In the genomic region with DNA sequence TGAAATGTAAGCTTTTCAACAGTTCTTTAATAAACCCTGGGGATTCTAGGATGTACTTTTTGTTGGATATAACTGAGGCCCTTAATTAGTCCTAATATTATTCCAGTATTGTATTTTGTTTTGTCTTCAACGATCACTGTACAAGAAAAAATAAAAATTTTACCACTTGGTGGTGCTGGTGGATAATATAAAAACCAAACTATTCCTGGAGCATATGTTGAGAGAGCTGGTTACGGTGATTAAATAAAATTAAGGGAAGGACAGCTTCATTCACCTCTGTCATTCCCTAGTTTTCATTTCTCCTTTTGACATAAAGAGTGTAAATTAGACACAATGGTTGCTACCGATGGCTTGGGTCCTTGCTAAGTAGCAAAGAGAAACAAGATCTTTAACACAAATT, we compare ENCODE assay signal across 9 cellular contexts.
DNase-seq lines count a peak whose midpoint lies in the region; ATAC-seq and TF ChIP-seq lines count a peak whose summit lies in the region.
"Had no signal": no experiment of that assay in that cellular context is flagged by ENCODE, and none has a peak within 500 bp of the region (broad histone marks: within the 10 kb centered on the region; RNA-seq: fewer than 3 reads in every experiment).

No MANE protein-coding gene starts in this region.

- no TSS peak for BruUV-seq in Panc1 (replicated peaks; lab: Mats Ljungman, UMichigan)

- POLR2A ChIA-PET in Panc1 (lab: Charles Lee) = no interaction called here

- H3K4me1 ChIP-seq in BE2C = 0 out of 2 replicates have a peak, but pooled peaks cover 5% of the 10 kb centered on the region
- H3K4me1 ChIP-seq in Panc1 (ENCODE audit: control insufficient read depth, insufficient read depth, low read length) = no peaks in the 10 kb centered on the region
- H3K4me1 ChIP-seq in esophagus squamous epithelium = no peaks in the 10 kb centered on the region

- CTCF ChIA-PET in Panc1 (lab: Charles Lee) = no interaction called here

- TF ChIP-seq POLR2A in esophagus squamous epithelium (IDR thresholded peaks at IDR 0.05) = no peak

- ATAC-seq in Panc1 (no peak), HG03457 (IDR thresholded peaks at IDR 0.05; ENCODE audit: unreplicated experiment) (no peak), natural killer cell (no peak), HG02571 (IDR thresholded peaks at IDR 0.05; ENCODE audit: unreplicated experiment) (no peak)

- H3K27ac ChIP-seq in Panc1 (ENCODE audit: low read length) = no peak overlapping the region
- H3K27ac ChIP-seq in esophagus squamous epithelium = no peak overlapping the region

- H3K27me3 Mint-ChIP-seq in natural killer cell (ENCODE audit: low read depth in 2 of 2) = no peaks in the 10 kb centered on the region
- H3K27me3 Mint-ChIP-seq: dendritic cell treated with granulocyte-macrophage colony-stimulating factor and Interleukin-4, amounts not matched to agents 40 ng/mL and 50 ng/mL, for 4 days had no signal

- H3K27me3 ChIP-seq in BE2C = no peaks in the 10 kb centered on the region
- no peaks in the 10 kb centered on the region for H3K27me3 ChIP-seq in Panc1 (ENCODE audit: control insufficient read depth, insufficient read depth, low read length)
- H3K27me3 ChIP-seq in esophagus squamous epithelium = no peaks in the 10 kb centered on the region

- in situ Hi-C loops in Panc1 (cut with HindIII; ENCODE audit: low pct_unique_long_range_greater_than_20kb, low sequenced_read_pairs) = no loop called here

- DNase-seq in BE2C (no peak), Kasumi-1 (lab: John Stamatoyannopoulos, UW) (peak; percentile 63 to 79), Panc1 (ENCODE audit: low read depth, low spot score) (peak; percentile 8), foreskin melanocyte (peak; percentile 31), esophagus squamous epithelium (lab: John Stamatoyannopoulos, UW) (no peak), natural killer cell (no peak)

- no peaks in the 10 kb centered on the region for H3K36me3 Mint-ChIP-seq in natural killer cell

- no peaks in the 10 kb centered on the region for H3K4me1 Mint-ChIP-seq in natural killer cell

- no peaks in the 10 kb centered on the region for H3K36me3 ChIP-seq in BE2C
- no peaks in the 10 kb centered on the region for H3K36me3 ChIP-seq in Panc1 (ENCODE audit: control insufficient read depth, insufficient read depth, low read length)
- no peaks in the 10 kb centered on the region for H3K36me3 ChIP-seq in esophagus squamous epithelium

- peak; percentile 44 for TF ChIP-seq CTCF in BE2C (IDR thresholded peaks at IDR 0.05; ENCODE audit: low read depth, low read length)
- peak; percentile 26; the same call in 1 of the 2 replicates for TF ChIP-seq CTCF in Panc1 (IDR thresholded peaks at IDR 0.05)
- no peak for TF ChIP-seq CTCF in esophagus squamous epithelium (IDR thresholded peaks at IDR 0.05)
- no peak for TF ChIP-seq CTCF in natural killer cell (IDR thresholded peaks at IDR 0.05)

- 33 to 40% methylated on average over 3 of the region's 3 CpGs for WGBS in esophagus squamous epithelium, 2 donors

- H3K27ac Mint-ChIP-seq in natural killer cell = no peak overlapping the region
- H3K27ac Mint-ChIP-seq: dendritic cell treated with granulocyte-macrophage colony-stimulating factor and Interleukin-4, amounts not matched to agents 40 ng/mL and 50 ng/mL, for 4 days had no signal

- H3K4me3 ChIP-seq in BE2C (ENCODE audit: low read depth, low read length) (peak overlapping the region; percentile 54), Panc1 (ENCODE audit: low read depth in 2 of 2, low read length in 2 of 2) (peak overlapping the region; percentile 9 to 12; a peak in 1 of 4 replicates), esophagus squamous epithelium (no peak overlapping the region)

- H3K4me3 Mint-ChIP-seq in natural killer cell = no peak overlapping the region
- H3K4me3 Mint-ChIP-seq: dendritic cell treated with granulocyte-macrophage colony-stimulating factor and Interleukin-4, amounts not matched to agents 40 ng/mL and 50 ng/mL, for 4 days had no signal

- no peaks in the 10 kb centered on the region for H3K9me3 Mint-ChIP-seq in natural killer cell
- H3K9me3 Mint-ChIP-seq: dendritic cell treated with granulocyte-macrophage colony-stimulating factor and Interleukin-4, amounts not matched to agents 40 ng/mL and 50 ng/mL, for 4 days had no signal

- H3K9me3 ChIP-seq in BE2C = no peaks in the 10 kb centered on the region
- no peaks in the 10 kb centered on the region for H3K9me3 ChIP-seq in Panc1 (ENCODE audit: control insufficient read depth, insufficient read depth, low read depth, low read length)
- H3K9me3 ChIP-seq in esophagus squamous epithelium = no peaks in the 10 kb centered on the region

- intact Hi-C loops in Panc1 (cut with micrococcal nuclease; ENCODE audit: unreplicated experiment) (loop anchor here (10.0 kb wide), 1 partner anchor 341 kb away; no protein-coding TSS in a partner anchor), esophagus squamous epithelium (cut with DNase I) (no loop called here), natural killer cell (cut with micrococcal nuclease) (no loop called here)

Comparison
In these comparisons a context has a peak if more than half of its experiments do, and no peak if none do; other contexts are left out.
1. DNase-seq: peak in Kasumi-1 (2 of 2), Panc1 (single experiment) and foreskin melanocyte (single experiment); none in BE2C (single experiment), esophagus squamous epithelium (single experiment) and natural killer cell (single experiment).
2. H3K4me3 ChIP-seq: peak in BE2C (single experiment) and Panc1 (2 of 2); none in esophagus squamous epithelium (0 of 4).
3. CTCF ChIP-seq: peak in BE2C (single experiment) and Panc1 (single experiment); none in esophagus squamous epithelium (0 of 6) and natural killer cell (single experiment).